In the genomic region with DNA sequence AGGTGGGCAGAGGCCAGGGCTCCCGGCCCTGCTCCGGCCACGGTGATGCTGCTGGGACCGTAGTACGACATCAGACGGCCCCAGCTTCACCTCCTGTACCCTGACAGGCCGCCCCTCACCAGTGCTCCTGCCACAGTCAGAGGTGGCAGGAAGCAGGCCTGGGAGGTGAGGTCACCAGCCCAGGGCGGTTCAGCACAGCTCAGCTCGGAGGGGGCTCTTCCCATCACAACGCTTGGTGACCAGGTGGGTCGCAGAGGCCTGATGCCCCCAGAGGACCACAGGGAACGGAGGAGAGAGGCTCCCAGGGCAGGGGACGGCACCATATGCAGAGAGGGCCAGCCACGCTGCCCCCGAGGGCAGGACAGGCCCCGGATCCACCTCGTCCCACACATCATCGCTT, we compare ENCODE assay signal across 1 cellular context.
TF ChIP-seq lines count a peak whose summit lies in the region.

No MANE protein-coding gene starts in this region.

TF ChIP-seq in K562, 482 proteins besides CTCF, POLR2A, EP300 and RAD21:
- TF ChIP-seq CBX5 (IDR thresholded peaks at IDR 0.05; ENCODE audit: borderline replicate concordance, low read depth) = no peak
- TF ChIP-seq, protein P1, sequence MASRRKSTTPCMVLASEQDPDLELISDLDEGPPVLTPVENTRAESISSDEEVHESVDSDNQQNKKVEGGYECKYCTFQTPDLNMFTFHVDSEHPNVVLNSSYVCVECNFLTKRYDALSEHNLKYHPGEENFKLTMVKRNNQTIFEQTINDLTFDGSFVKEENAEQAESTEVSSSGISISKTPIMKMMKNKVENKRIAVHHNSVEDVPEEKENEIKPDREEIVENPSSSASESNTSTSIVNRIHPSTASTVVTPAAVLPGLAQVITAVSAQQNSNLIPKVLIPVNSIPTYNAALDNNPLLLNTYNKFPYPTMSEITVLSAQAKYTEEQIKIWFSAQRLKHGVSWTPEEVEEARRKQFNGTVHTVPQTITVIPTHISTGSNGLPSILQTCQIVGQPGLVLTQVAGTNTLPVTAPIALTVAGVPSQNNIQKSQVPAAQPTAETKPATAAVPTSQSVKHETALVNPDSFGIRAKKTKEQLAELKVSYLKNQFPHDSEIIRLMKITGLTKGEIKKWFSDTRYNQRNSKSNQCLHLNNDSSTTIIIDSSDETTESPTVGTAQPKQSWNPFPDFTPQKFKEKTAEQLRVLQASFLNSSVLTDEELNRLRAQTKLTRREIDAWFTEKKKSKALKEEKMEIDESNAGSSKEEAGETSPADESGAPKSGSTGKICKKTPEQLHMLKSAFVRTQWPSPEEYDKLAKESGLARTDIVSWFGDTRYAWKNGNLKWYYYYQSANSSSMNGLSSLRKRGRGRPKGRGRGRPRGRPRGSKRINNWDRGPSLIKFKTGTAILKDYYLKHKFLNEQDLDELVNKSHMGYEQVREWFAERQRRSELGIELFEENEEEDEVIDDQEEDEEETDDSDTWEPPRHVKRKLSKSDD (conservative IDR thresholded peaks at IDR 0.05; ENCODE audit: low read length) = no peak
- TF ChIP-seq ZNF263 (CRISPR knock-in tag; IDR thresholded peaks at IDR 0.05; ENCODE audit: borderline replicate concordance) = 0 out of 2 replicates have a peak, but pooled peaks have one; percentile 9
- TF ChIP-seq FOXA1 (IDR thresholded peaks at IDR 0.05; ENCODE audit: borderline replicate concordance) = no peak
- 0 out of 2 replicates have a peak, but pooled peaks have one; percentile 1 for TF ChIP-seq RBFOX2 (IDR thresholded peaks at IDR 0.05; ENCODE audit: low read depth, low read length)
- TF ChIP-seq, protein P2, sequence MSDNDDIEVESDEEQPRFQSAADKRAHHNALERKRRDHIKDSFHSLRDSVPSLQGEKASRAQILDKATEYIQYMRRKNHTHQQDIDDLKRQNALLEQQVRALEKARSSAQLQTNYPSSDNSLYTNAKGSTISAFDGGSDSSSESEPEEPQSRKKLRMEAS (CRISPR knock-in tag; IDR thresholded peaks at IDR 0.05) = no peak
- no peak for TF ChIP-seq TEAD2 (tag; IDR thresholded peaks at IDR 0.05)
